In the genomic region with DNA sequence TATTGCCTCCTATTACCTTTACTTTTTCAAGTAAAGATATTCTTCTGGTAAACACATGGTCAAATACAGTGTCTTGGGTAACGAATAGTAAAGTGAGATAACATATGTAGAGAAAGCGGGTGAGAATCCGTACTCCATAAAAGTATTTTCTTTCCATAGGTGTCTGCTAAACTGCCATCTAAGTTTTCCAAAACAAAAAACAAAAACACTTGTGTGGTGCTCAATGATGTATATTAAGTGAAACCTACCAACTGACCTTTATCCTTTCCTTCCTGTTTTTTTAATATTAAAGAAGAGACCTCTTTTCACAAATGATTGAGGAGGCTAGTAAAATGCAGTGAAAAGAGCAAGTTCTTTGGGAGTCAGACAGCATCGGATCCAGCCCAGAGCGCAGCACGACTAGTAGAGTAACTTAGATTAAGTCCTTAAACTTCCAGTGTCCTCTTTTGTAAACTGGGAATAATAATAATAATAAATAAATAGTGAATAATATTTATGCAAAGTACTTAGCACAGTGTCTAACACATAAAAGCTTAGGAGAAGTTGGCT, we compare ENCODE assay signal across 1 cellular context.
TF ChIP-seq lines count a peak whose summit lies in the region.

No MANE protein-coding gene starts in this region.

TF ChIP-seq in H1, 55 proteins besides CTCF, POLR2A, EP300 and RAD21 (continued from another document):
- TF ChIP-seq, protein P1, sequence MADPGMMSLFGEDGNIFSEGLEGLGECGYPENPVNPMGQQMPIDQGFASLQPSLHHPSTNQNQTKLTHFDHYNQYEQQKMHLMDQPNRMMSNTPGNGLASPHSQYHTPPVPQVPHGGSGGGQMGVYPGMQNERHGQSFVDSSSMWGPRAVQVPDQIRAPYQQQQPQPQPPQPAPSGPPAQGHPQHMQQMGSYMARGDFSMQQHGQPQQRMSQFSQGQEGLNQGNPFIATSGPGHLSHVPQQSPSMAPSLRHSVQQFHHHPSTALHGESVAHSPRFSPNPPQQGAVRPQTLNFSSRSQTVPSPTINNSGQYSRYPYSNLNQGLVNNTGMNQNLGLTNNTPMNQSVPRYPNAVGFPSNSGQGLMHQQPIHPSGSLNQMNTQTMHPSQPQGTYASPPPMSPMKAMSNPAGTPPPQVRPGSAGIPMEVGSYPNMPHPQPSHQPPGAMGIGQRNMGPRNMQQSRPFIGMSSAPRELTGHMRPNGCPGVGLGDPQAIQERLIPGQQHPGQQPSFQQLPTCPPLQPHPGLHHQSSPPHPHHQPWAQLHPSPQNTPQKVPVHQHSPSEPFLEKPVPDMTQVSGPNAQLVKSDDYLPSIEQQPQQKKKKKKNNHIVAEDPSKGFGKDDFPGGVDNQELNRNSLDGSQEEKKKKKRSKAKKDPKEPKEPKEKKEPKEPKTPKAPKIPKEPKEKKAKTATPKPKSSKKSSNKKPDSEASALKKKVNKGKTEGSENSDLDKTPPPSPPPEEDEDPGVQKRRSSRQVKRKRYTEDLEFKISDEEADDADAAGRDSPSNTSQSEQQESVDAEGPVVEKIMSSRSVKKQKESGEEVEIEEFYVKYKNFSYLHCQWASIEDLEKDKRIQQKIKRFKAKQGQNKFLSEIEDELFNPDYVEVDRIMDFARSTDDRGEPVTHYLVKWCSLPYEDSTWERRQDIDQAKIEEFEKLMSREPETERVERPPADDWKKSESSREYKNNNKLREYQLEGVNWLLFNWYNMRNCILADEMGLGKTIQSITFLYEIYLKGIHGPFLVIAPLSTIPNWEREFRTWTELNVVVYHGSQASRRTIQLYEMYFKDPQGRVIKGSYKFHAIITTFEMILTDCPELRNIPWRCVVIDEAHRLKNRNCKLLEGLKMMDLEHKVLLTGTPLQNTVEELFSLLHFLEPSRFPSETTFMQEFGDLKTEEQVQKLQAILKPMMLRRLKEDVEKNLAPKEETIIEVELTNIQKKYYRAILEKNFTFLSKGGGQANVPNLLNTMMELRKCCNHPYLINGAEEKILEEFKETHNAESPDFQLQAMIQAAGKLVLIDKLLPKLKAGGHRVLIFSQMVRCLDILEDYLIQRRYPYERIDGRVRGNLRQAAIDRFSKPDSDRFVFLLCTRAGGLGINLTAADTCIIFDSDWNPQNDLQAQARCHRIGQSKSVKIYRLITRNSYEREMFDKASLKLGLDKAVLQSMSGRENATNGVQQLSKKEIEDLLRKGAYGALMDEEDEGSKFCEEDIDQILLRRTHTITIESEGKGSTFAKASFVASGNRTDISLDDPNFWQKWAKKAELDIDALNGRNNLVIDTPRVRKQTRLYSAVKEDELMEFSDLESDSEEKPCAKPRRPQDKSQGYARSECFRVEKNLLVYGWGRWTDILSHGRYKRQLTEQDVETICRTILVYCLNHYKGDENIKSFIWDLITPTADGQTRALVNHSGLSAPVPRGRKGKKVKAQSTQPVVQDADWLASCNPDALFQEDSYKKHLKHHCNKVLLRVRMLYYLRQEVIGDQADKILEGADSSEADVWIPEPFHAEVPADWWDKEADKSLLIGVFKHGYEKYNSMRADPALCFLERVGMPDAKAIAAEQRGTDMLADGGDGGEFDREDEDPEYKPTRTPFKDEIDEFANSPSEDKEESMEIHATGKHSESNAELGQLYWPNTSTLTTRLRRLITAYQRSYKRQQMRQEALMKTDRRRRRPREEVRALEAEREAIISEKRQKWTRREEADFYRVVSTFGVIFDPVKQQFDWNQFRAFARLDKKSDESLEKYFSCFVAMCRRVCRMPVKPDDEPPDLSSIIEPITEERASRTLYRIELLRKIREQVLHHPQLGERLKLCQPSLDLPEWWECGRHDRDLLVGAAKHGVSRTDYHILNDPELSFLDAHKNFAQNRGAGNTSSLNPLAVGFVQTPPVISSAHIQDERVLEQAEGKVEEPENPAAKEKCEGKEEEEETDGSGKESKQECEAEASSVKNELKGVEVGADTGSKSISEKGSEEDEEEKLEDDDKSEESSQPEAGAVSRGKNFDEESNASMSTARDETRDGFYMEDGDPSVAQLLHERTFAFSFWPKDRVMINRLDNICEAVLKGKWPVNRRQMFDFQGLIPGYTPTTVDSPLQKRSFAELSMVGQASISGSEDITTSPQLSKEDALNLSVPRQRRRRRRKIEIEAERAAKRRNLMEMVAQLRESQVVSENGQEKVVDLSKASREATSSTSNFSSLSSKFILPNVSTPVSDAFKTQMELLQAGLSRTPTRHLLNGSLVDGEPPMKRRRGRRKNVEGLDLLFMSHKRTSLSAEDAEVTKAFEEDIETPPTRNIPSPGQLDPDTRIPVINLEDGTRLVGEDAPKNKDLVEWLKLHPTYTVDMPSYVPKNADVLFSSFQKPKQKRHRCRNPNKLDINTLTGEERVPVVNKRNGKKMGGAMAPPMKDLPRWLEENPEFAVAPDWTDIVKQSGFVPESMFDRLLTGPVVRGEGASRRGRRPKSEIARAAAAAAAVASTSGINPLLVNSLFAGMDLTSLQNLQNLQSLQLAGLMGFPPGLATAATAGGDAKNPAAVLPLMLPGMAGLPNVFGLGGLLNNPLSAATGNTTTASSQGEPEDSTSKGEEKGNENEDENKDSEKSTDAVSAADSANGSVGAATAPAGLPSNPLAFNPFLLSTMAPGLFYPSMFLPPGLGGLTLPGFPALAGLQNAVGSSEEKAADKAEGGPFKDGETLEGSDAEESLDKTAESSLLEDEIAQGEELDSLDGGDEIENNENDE (IDR thresholded peaks at IDR 0.05; ENCODE audit: insufficient replicate concordance, low read length) = no peak
TF ChIP-seq in H1: peak in this region for 0.
